In genomic region chr11:71863978-71864627, GRCh38 we compare ENCODE assay signal across 8 cellular contexts. TPM values are rescaled to one million over a fixed set of nuclear protein-coding genes. Genes with fewer than 3 reads are reported as not detected.
DNase-seq lines count a peak whose midpoint lies in the region; TF ChIP-seq lines count a peak whose summit lies in the region.
"Not testable (repeated sequence)": the region's sequence is repeated elsewhere in the genome, so short reads cannot be mapped to it uniquely, and the experiment has no call there.

No MANE protein-coding gene starts in this region.

- not testable (repeated sequence) for TF ChIP-seq POLR2A in adrenal gland (IDR thresholded peaks at IDR 0.05); testis (IDR thresholded peaks at IDR 0.05)

- H3K4me3 ChIP-seq in adrenal gland; fibroblast of the aortic adventitia (ENCODE audit: low read depth, low read length); testis: not testable (repeated sequence)

- 50 to 70% (median 60%) methylated on average over 2 to 3 of the region's 3 CpGs for WGBS in adrenal gland, 4 donors
- 73 to 80% methylated on average over 3 of the region's 3 CpGs for WGBS in testis, 2 donors

- H3K9me3 ChIP-seq in adrenal gland (replicated peaks in 1 of 3); testis: not testable (repeated sequence)

- intact Hi-C loops in adrenal gland (cut with DNase I); testis (cut with DNase I; ENCODE audit: low total_unique reads): not testable (repeated sequence)

- H3K27ac ChIP-seq in adrenal gland, testis: not testable (repeated sequence)

- TF ChIP-seq CTCF in adrenal gland (IDR thresholded peaks at IDR 0.05): peak in 5 of 6 experiments; percentile 23 to 66 (median 44)
- peak; percentile 69 for TF ChIP-seq CTCF in fibroblast of the aortic adventitia (IDR thresholded peaks at IDR 0.05; ENCODE audit: insufficient read depth, low read length)
- TF ChIP-seq CTCF in testis (IDR thresholded peaks at IDR 0.05): peak in 2 of 3 experiments; percentile 28 to 38

- H3K27me3 ChIP-seq in adrenal gland, testis: not testable (repeated sequence)

- H3K4me1 ChIP-seq in adrenal gland (replicated peaks in 1 of 2); testis: not testable (repeated sequence)

- not testable (repeated sequence) for H3K36me3 ChIP-seq in adrenal gland (replicated peaks in 1 of 2); testis (ENCODE audit: low read depth, missing control alignments)

- DNase-seq in Daoy (ENCODE audit: low read depth) (peak; percentile 64), HS-27A (ENCODE audit: low read depth) (peak; percentile 38), NCI-H2171 treated with DMSO at 0.1 percent for 48 hours (lab: John Stamatoyannopoulos, UW) (peak; percentile 47), SK-N-DZ (ENCODE audit: low spot score) (peak; percentile 56), adrenal gland (peak in 2 of 7 donors; percentile 29 to 36), fibroblast of the aortic adventitia (ENCODE audit: low read depth) (peak; percentile 69), midbrain (lab: John Stamatoyannopoulos, UW) (peak; percentile 4), testis (peak; percentile 33)

RNA-seq across cellular contexts. Expression of gene DEFB131B, which starts 14.2 kb away (rescaled TPM):
- not detected in 2 replicates for total RNA-seq in Daoy (2014; rRNA removed; shearing (Covaris generic))
- not detected in 2 replicates for polyA plus RNA-seq in SK-N-DZ (2014; cell fraction: cytosol; rRNA removed)
- not detected in 2 replicates for polyA plus RNA-seq in SK-N-DZ (2014; cell fraction: nucleus; rRNA removed)
- total RNA-seq in adrenal gland: not detected
- polyA plus RNA-seq in adrenal gland: not detected
- not detected in 2 replicates for total RNA-seq in fibroblast of the aortic adventitia (ENCODE audit: low replicate concordance)
- total RNA-seq in testis: not detected
- not detected for polyA plus RNA-seq in testis (ENCODE audit: insufficient read depth, low read depth, low replicate concordance)

RNA-seq across cellular contexts. Expression of gene DEFB108B, which starts 31.1 kb away (rescaled TPM):
- total RNA-seq in Daoy (2014; rRNA removed; shearing (Covaris generic)): not detected in 2 replicates
- not detected in 2 replicates for polyA plus RNA-seq in SK-N-DZ (2014; cell fraction: cytosol; rRNA removed)
- not detected in 2 replicates for polyA plus RNA-seq in SK-N-DZ (2014; cell fraction: nucleus; rRNA removed)
- total RNA-seq in adrenal gland (not detected), fibroblast of the aortic adventitia (ENCODE audit: low replicate concordance) (not detected in 2 replicates), testis (not detected)
- polyA plus RNA-seq in adrenal gland (not detected), testis (ENCODE audit: insufficient read depth, low read depth, low replicate concordance) (not detected)
